Comparison of ENCODE assay signal across 1 cellular context in the genomic region with DNA sequence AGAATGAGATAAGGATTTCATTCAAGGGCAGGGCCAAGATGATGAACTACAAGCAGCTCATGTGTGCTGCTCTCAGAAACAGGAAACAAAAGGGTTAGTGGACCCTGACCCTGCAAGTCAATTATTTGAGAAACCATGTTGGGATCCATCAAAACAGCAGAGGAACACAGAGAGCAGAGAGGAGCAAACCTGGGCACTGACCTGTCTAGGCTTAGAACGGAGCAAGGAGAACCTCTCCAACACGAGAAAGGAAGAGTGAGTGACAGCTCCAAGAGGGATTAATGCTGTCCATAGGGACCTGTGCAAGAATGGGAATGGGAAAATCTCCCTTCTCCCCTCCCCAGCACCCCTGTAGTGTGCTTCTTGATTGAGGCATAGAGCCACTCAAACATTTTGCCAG.
TF ChIP-seq lines count a peak whose summit lies in the region.

No MANE protein-coding gene starts in this region.

TF ChIP-seq in HepG2, 621 proteins besides CTCF, POLR2A, EP300 and RAD21 (continued from another document):
- TF ChIP-seq, protein P1, sequence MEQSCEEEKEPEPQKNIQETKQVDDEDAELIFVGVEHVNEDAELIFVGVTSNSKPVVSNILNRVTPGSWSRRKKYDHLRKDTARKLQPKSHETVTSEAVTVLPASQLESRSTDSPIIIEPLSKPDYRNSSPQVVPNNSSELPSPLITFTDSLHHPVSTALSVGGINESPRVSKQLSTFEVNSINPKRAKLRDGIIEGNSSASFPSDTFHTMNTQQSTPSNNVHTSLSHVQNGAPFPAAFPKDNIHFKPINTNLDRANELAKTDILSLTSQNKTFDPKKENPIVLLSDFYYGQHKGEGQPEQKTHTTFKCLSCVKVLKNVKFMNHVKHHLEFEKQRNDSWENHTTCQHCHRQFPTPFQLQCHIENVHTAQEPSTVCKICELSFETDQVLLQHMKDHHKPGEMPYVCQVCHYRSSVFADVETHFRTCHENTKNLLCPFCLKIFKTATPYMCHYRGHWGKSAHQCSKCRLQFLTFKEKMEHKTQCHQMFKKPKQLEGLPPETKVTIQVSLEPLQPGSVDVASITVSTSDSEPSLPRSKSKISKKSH (CRISPR knock-in tag; IDR thresholded peaks at IDR 0.05; ENCODE audit: borderline replicate concordance): no peak
- TF ChIP-seq ZFYVE20 (CRISPR knock-in tag; IDR thresholded peaks at IDR 0.05; ENCODE audit: borderline replicate concordance, low read depth) (no peak), ZMYM4 (CRISPR knock-in tag; IDR thresholded peaks at IDR 0.05) (peak; percentile 48; the same call in 1 of the 2 replicates), ZFP41 (CRISPR knock-in tag; IDR thresholded peaks at IDR 0.05; ENCODE audit: borderline replicate concordance) (no peak), GFI1 (CRISPR knock-in tag; IDR thresholded peaks at IDR 0.05; ENCODE audit: borderline replicate concordance) (no peak), ZNF777 (CRISPR knock-in tag; IDR thresholded peaks at IDR 0.05) (no peak), ZNF709 (CRISPR knock-in tag; IDR thresholded peaks at IDR 0.05) (no peak), RFX3 (CRISPR knock-in tag; IDR thresholded peaks at IDR 0.05) (no peak), RCOR2 (CRISPR knock-in tag; IDR thresholded peaks at IDR 0.05) (no peak), HNF4A (CRISPR knock-in tag; IDR thresholded peaks at IDR 0.05) (peak; percentile 21; the same call in 1 of the 2 replicates), ATRX (CRISPR knock-in tag; IDR thresholded peaks at IDR 0.05; ENCODE audit: borderline replicate concordance) (no peak), ZNF652 (CRISPR knock-in tag; IDR thresholded peaks at IDR 0.05; ENCODE audit: borderline replicate concordance, low read depth) (peak; percentile 74; the same call in 1 of the 2 replicates), PITX1 (CRISPR knock-in tag; IDR thresholded peaks at IDR 0.05) (no peak), ZNF556 (CRISPR knock-in tag; IDR thresholded peaks at IDR 0.05; ENCODE audit: borderline replicate concordance) (no peak), NFYC (CRISPR knock-in tag; IDR thresholded peaks at IDR 0.05) (no peak), ZNF30 (CRISPR knock-in tag; IDR thresholded peaks at IDR 0.05) (no peak), CENPT (CRISPR knock-in tag; IDR thresholded peaks at IDR 0.05; ENCODE audit: low read depth) (no peak)
- TF ChIP-seq, protein P2, sequence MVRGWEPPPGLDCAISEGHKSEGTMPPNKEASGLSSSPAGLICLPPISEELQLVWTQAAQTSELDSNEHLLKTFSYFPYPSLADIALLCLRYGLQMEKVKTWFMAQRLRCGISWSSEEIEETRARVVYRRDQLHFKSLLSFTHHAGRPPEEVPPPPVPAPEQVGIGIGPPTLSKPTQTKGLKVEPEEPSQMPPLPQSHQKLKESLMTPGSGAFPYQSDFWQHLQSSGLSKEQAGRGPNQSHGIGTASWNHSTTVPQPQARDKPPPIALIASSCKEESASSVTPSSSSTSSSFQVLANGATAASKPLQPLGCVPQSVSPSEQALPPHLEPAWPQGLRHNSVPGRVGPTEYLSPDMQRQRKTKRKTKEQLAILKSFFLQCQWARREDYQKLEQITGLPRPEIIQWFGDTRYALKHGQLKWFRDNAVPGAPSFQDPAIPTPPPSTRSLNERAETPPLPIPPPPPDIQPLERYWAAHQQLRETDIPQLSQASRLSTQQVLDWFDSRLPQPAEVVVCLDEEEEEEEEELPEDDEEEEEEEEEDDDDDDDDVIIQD (CRISPR knock-in tag; IDR thresholded peaks at IDR 0.05; ENCODE audit: low read depth): no peak
- TF ChIP-seq, protein P3, sequence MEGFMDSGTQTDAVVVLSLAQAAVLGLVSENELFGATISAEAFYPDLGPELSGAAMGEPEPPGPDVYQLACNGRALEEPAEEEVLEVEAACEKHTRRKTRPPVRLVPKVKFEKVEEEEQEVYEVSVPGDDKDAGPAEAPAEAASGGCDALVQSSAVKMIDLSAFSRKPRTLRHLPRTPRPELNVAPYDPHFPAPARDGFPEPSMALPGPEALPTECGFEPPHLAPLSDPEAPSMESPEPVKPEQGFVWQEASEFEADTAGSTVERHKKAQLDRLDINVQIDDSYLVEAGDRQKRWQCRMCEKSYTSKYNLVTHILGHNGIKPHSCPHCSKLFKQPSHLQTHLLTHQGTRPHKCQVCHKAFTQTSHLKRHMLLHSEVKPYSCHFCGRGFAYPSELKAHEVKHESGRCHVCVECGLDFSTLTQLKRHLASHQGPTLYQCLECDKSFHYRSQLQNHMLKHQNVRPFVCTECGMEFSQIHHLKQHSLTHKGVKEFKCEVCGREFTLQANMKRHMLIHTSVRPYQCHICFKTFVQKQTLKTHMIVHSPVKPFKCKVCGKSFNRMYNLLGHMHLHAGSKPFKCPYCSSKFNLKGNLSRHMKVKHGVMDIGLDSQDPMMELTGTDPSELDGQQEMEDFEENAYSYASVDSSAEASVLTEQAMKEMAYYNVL (CRISPR knock-in tag; IDR thresholded peaks at IDR 0.05; ENCODE audit: borderline replicate concordance): no peak
- TF ChIP-seq, protein P4, sequence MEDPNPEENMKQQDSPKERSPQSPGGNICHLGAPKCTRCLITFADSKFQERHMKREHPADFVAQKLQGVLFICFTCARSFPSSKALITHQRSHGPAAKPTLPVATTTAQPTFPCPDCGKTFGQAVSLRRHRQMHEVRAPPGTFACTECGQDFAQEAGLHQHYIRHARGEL (CRISPR knock-in tag; IDR thresholded peaks at IDR 0.05): no peak
